8 cellular contexts compared by ENCODE assay signal in genomic region chr6:48765352-48765961, GRCh38.
DNase-seq lines count a peak whose midpoint lies in the region; ATAC-seq and TF ChIP-seq lines count a peak whose summit lies in the region.

No MANE protein-coding gene starts in this region.

- H3K27ac Mint-ChIP-seq in WTC11 = no peak overlapping the region
- H3K27ac Mint-ChIP-seq in naive thymus-derived CD8-positive, alpha-beta T cell = no peak overlapping the region

- no peaks in the 10 kb centered on the region for H3K36me3 Mint-ChIP-seq in WTC11
- H3K36me3 Mint-ChIP-seq in naive thymus-derived CD8-positive, alpha-beta T cell = no peaks in the 10 kb centered on the region

- intact Hi-C loops in left cardiac atrium (cut with DNase I) (loop anchor here in 1 of 2 donors (5.0 to 10.0 kb wide), 2 partner anchors 681 to 978 kb away; no protein-coding TSS in a partner anchor), cardiac septum (cut with DNase I) (loop anchor here (10.0 kb wide), 1 partner anchor 981 kb away; the partner anchor contains the start of gene OPN5), upper lobe of right lung (cut with DNase I) (no loop called here)

- POLR2A ChIA-PET in WTC11 (lab: Charles Lee) = no interaction called here
- POLR2A ChIA-PET in naive thymus-derived CD8-positive, alpha-beta T cell (lab: Charles Lee) = no interaction called here

- no peaks in the 10 kb centered on the region for H3K27me3 Mint-ChIP-seq in WTC11 (ENCODE audit: low read depth)
- no peaks in the 10 kb centered on the region for H3K27me3 Mint-ChIP-seq in naive thymus-derived CD8-positive, alpha-beta T cell

- H3K4me1 ChIP-seq in iPS-18a (ENCODE audit: control insufficient read depth, low read depth, low read length) (peaks cover 14% of the 10 kb centered on the region), upper lobe of right lung (no peaks in the 10 kb centered on the region)

- H3K9ac ChIP-seq in iPS-18a (ENCODE audit: low read length) = no peak overlapping the region

- H3K36me3 ChIP-seq in iPS-18a (ENCODE audit: control insufficient read depth, low read depth, low read length) (no peaks in the 10 kb centered on the region), upper lobe of right lung (no peaks in the 10 kb centered on the region)

- H3K27ac ChIP-seq in iPS-18a (ENCODE audit: low read length) (no peak overlapping the region), upper lobe of right lung (no peak overlapping the region)

- H3K4me3 Mint-ChIP-seq in WTC11 = peak overlapping the region; percentile 37
- H3K4me3 Mint-ChIP-seq in naive thymus-derived CD8-positive, alpha-beta T cell = no peak overlapping the region

- ATAC-seq in left cardiac atrium (peak; percentile 53 to 71), WTC11 (peak; percentile 98), upper lobe of right lung (peak; percentile 61)
- no peak for ATAC-seq in naive thymus-derived CD8-positive, alpha-beta T cell

- DNase-seq in left cardiac atrium (no peak), cardiac septum (ENCODE audit: low spot score) (no peak), NCI-H2081 treated with DMSO at 0.1 percent for 48 hours (lab: John Stamatoyannopoulos, UW) (peak; percentile 50), WTC11 (ENCODE audit: low spot score) (peak; percentile 38), upper lobe of right lung (no peak), activated T-cell treated with anti-CD3 and anti-CD28 coated beads for 4 hours (no peak)
- no peak for DNase-seq in naive thymus-derived CD8-positive, alpha-beta T cell

- TF ChIP-seq CTCF in WTC11 (IDR thresholded peaks at IDR 0.05) = peak; percentile 37; the same call in 1 of the 2 replicates
- TF ChIP-seq CTCF in upper lobe of right lung (IDR thresholded peaks at IDR 0.05) = peak; percentile 51

- H3K4me1 Mint-ChIP-seq in WTC11 = peaks cover 29% of the 10 kb centered on the region
- no peaks in the 10 kb centered on the region for H3K4me1 Mint-ChIP-seq in naive thymus-derived CD8-positive, alpha-beta T cell

- H3K27me3 ChIP-seq in iPS-18a (ENCODE audit: control insufficient read depth, insufficient read depth, low read length) (no peaks in the 10 kb centered on the region), upper lobe of right lung (no peaks in the 10 kb centered on the region)

- no peaks in the 10 kb centered on the region for H3K9me3 Mint-ChIP-seq in WTC11
- peaks cover 0 to 5% (median 0%) of the 10 kb centered on the region in 9 donors for H3K9me3 Mint-ChIP-seq in naive thymus-derived CD8-positive, alpha-beta T cell

- peak overlapping the region; percentile 37 for H3K4me3 ChIP-seq in iPS-18a (ENCODE audit: low read length)
- no peak overlapping the region for H3K4me3 ChIP-seq in upper lobe of right lung

- CTCF ChIA-PET in WTC11 (lab: Charles Lee) = interaction anchor here (0.6 to 2.4 kb wide), 11 partner anchors 9 to 978 kb away, joined by 3 to 15 read pairs (median 4); no protein-coding TSS in a partner anchor

- no peaks in the 10 kb centered on the region for H3K9me3 ChIP-seq in iPS-18a (ENCODE audit: control insufficient read depth, low read depth, low read length)
- no peaks in the 10 kb centered on the region for H3K9me3 ChIP-seq in upper lobe of right lung

TF ChIP-seq in WTC11, 78 proteins besides CTCF, POLR2A, EP300 and RAD21:
- TF ChIP-seq E2F1 (CRISPR knock-in tag; IDR thresholded peaks at IDR 0.05) (no peak), RORB (CRISPR knock-in tag; IDR thresholded peaks at IDR 0.05) (no peak), ZNF281 (CRISPR knock-in tag; IDR thresholded peaks at IDR 0.05) (no peak), ERG (CRISPR knock-in tag; IDR thresholded peaks at IDR 0.05) (no peak), ZNF512 (CRISPR knock-in tag; IDR thresholded peaks at IDR 0.05; ENCODE audit: borderline replicate concordance) (no peak), ELF4 (CRISPR knock-in tag; IDR thresholded peaks at IDR 0.05; ENCODE audit: low read depth) (no peak), E2F4 (CRISPR knock-in tag; IDR thresholded peaks at IDR 0.05; ENCODE audit: borderline replicate concordance, low read depth) (no peak), KAT7 (CRISPR knock-in tag; IDR thresholded peaks at IDR 0.05; ENCODE audit: borderline replicate concordance) (no peak), ZNF121 (CRISPR knock-in tag; IDR thresholded peaks at IDR 0.05) (no peak), FOXP1 (CRISPR knock-in tag; IDR thresholded peaks at IDR 0.05; ENCODE audit: borderline replicate concordance) (no peak), NFYB (CRISPR knock-in tag; conservative IDR thresholded peaks at IDR 0.05; ENCODE audit: low read depth) (no peak), TCF7 (CRISPR knock-in tag; IDR thresholded peaks at IDR 0.05; ENCODE audit: low read depth) (no peak), SP1 (CRISPR knock-in tag; conservative IDR thresholded peaks at IDR 0.05) (no peak), ZNF671 (CRISPR knock-in tag; IDR thresholded peaks at IDR 0.05) (no peak), CREM (CRISPR knock-in tag; IDR thresholded peaks at IDR 0.05) (no peak), ZNF416 (CRISPR knock-in tag; IDR thresholded peaks at IDR 0.05) (no peak)

Comparison
In these comparisons a context has a peak if more than half of its experiments do, and no peak if none do; other contexts are left out.
1. ATAC-seq: peak in left cardiac atrium (2 of 2), WTC11 (single experiment) and upper lobe of right lung (single experiment); none in naive thymus-derived CD8-positive, alpha-beta T cell (0 of 2).
2. DNase-seq: peak in NCI-H2081 treated with DMSO at 0.1 percent for 48 hours (single experiment) and WTC11 (single experiment); none in left cardiac atrium (single experiment), cardiac septum (single experiment), upper lobe of right lung (single experiment), activated T-cell treated with anti-CD3 and anti-CD28 coated beads for 4 hours (single experiment) and naive thymus-derived CD8-positive, alpha-beta T cell (0 of 10).